ENCODE assay signal across 6 cellular contexts in genomic region chr11:726278-726915, GRCh38.
A peak's percentile ranks its signal among the peaks of the same experiment; 100 is the strongest.
DNase-seq lines count a peak whose midpoint lies in the region; ATAC-seq and FAIRE-seq lines count a peak whose summit lies in the region.

No MANE protein-coding gene starts in this region.

- H3K27ac ChIP-seq in epithelial cell of prostate, result peak overlapping the region; percentile 82

- no peak for FAIRE-seq in RCC 7860 (lab: Jason Lieb, UNC)

- ATAC-seq in GM19351 (IDR thresholded peaks at IDR 0.05; ENCODE audit: unreplicated experiment), result peak; percentile 37
- no peak for ATAC-seq in GM19023 (IDR thresholded peaks at IDR 0.05; ENCODE audit: unreplicated experiment)

- DNase-seq in T-helper 2 cell (peak in 4 of 5 experiments; percentile 24 to 77 (median 34)), epithelial cell of prostate (ENCODE audit: low read depth, low spot score) (peak; percentile 43), RCC 7860 (ENCODE audit: low spot score) (no peak)
- DNase-seq in stimulated activated CD4-positive, alpha-beta T cell treated with anti-CD3 and anti-CD28 coated beads, Interleukin-4, amount 100 ng/mL, for 1 hour, result peak; percentile 47
